Comparison of ENCODE assay signal across 8 cellular contexts in the genomic region with DNA sequence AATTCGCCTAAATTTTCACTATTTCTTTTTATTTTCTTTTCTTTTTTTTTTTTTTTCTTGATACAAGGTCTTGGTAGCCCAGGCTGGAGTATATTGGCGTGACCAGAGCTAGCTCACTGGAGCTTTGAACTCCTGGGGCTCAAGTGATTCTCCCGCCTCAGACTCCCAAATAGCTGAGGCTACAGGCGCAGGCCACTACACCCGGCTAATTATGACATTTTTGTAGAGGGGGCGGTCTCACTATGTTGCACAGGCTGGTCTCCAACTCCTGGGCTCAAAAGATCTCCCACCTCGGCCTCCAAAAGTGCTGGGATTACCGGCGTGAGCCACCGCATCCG. TPM values are rescaled to one million over a fixed set of nuclear protein-coding genes. Genes with fewer than 3 reads are reported as not detected.
DNase-seq lines count a peak whose midpoint lies in the region; ATAC-seq and TF ChIP-seq lines count a peak whose summit lies in the region.

No MANE protein-coding gene starts in this region.

- TF ChIP-seq POLR2A in esophagus muscularis mucosa (IDR thresholded peaks at IDR 0.05; ENCODE audit: low read depth) (no peak), prostate gland (IDR thresholded peaks at IDR 0.05) (no peak)

- H3K27ac ChIP-seq in RWPE1, result peak overlapping the region; percentile 92
- peak overlapping the region; percentile 84 to 95 (median 88) for H3K27ac ChIP-seq in esophagus muscularis mucosa (replicated peaks in 1 of 4)
- peak overlapping the region in 1 of 2 donors; percentile 67 for H3K27ac ChIP-seq in prostate gland

- H3K27me3 ChIP-seq in esophagus muscularis mucosa (no peaks in the 10 kb centered on the region), prostate gland (replicated peaks; ENCODE audit: insufficient read depth) (no peaks in the 10 kb centered on the region)

- no peak for ATAC-seq in GM21381 (IDR thresholded peaks at IDR 0.05; ENCODE audit: unreplicated experiment)
- no peak for ATAC-seq in HG03457 (IDR thresholded peaks at IDR 0.05; ENCODE audit: unreplicated experiment)

- intact Hi-C loops in esophagus muscularis mucosa (cut with DNase I), result no loop called here
- intact Hi-C loops in prostate gland (cut with DNase I), result loop anchor here (2.0 kb wide), 1 partner anchor 40 kb away; no protein-coding TSS in a partner anchor

- TF ChIP-seq EP300 in esophagus muscularis mucosa (IDR thresholded peaks at IDR 0.05), result no peak

- CTCF ChIA-PET in RWPE1 (lab: Yijun Ruan, JAX), result interaction anchor here (1.3 kb wide), 1 partner anchor 11 kb away, joined by 6 read pairs; no protein-coding TSS in a partner anchor

- WGBS in esophagus muscularis mucosa, result 76% methylated on average over 11 of the region's 11 CpGs
- WGBS in prostate gland, result 76% methylated on average over 11 of the region's 11 CpGs

- no peaks in the 10 kb centered on the region for H3K36me3 ChIP-seq in esophagus muscularis mucosa
- no peaks in the 10 kb centered on the region for H3K36me3 ChIP-seq in prostate gland

- POLR2A ChIA-PET in RWPE1 (lab: Yijun Ruan, JAX; ENCODE audit: low non-redundant PET), result interaction anchor here (0.6 kb wide), 1 partner anchor 105 kb away, joined by 7 read pairs; no protein-coding TSS in a partner anchor

- no peak for DNase-seq in GM12864 (ENCODE audit: low read depth)
- no peak for DNase-seq in RWPE1 (ENCODE audit: low spot score)
- DNase-seq in esophagus muscularis mucosa (ENCODE audit: extremely low spot score), result no peak
- no peak for DNase-seq in prostate gland (ENCODE audit: low spot score)
- DNase-seq in COLO668 (lab: John Stamatoyannopoulos, UW; ENCODE audit: unreplicated experiment), result no peak
- DNase-seq in stimulated activated CD4-positive, alpha-beta T cell treated with anti-CD3 and anti-CD28 coated beads, Interleukin-4, amount 100 ng/mL, for 1 hour, result no peak

- H3K4me1 ChIP-seq in esophagus muscularis mucosa, result peaks cover 9 to 12% (median 12%) of the 10 kb centered on the region in 4 donors
- H3K4me1 ChIP-seq in prostate gland (replicated peaks), result no peaks in the 10 kb centered on the region

- peak overlapping the region; percentile 98 for H3K4me3 ChIP-seq in GM12864 (ENCODE audit: low read depth, low read length)
- peak overlapping the region; percentile 65 to 95 (median 71) for H3K4me3 ChIP-seq in esophagus muscularis mucosa
- H3K4me3 ChIP-seq in prostate gland, result peak overlapping the region; percentile 48 to 57

- H3K9me3 ChIP-seq in esophagus muscularis mucosa, result no peaks in the 10 kb centered on the region
- no peaks in the 10 kb centered on the region for H3K9me3 ChIP-seq in prostate gland

- no peak for TF ChIP-seq CTCF in GM12864 (IDR thresholded peaks at IDR 0.05; ENCODE audit: low read depth, low read length, missing control alignments)
- TF ChIP-seq CTCF in RWPE1 (conservative IDR thresholded peaks at IDR 0.05; ENCODE audit: low read depth), result no peak
- TF ChIP-seq CTCF in esophagus muscularis mucosa (IDR thresholded peaks at IDR 0.05), result no peak
- no peak for TF ChIP-seq CTCF in prostate gland (IDR thresholded peaks at IDR 0.05)

RNA-seq across cellular contexts. Expression of a gene that starts 37.3 kb away (rescaled TPM):
- total RNA-seq in esophagus muscularis mucosa (100 to 1,000 TPM in 3 of 4 donors, 10 to 100 TPM in 1; 94.4 to 172 (median 130) TPM), prostate gland (100 to 1,000 TPM; 145 to 189 TPM)
